In the genomic region with DNA sequence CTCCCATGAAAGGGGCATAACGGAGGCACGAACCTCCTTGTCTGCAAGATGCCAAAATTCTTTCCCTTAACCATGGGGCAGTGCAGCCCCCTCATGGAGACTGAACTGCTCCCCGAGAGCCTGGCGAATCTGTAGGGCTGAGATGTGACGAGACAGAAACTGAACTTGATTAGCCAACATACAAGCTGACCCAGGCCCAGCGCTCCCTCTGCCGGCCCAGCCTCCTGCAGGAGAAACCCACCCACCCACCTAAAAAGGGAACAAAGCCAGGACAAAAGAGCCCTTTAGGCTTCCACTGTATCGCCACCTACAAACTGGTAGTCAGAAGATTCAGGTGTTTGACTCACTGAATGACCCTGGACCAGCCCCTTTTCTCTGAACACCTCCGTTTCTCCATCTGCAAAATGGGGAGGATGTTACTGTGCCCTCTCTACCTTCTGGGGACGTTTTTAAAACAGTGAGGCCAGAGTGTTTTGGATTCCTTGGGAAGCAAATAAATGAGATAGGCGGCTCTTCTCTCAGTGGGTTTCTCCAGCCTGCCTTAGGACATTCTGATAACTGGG, we compare ENCODE assay signal across 23 cellular contexts. TPM values are rescaled to one million over a fixed set of nuclear protein-coding genes. Genes with fewer than 3 reads are reported as not detected.
"Had no signal": no experiment of that assay in that cellular context is flagged by ENCODE, and none has a peak within 500 bp of the region (broad histone marks: within the 10 kb centered on the region; RNA-seq: fewer than 3 reads in every experiment).

No MANE protein-coding gene starts in this region.

- H3K4me1 Mint-ChIP-seq: activated CD4-positive, alpha-beta memory T cell treated with anti-CD3 and anti-CD28 coated beads, Interleukin-2, amount 10 ng/mL, durations not matched to agents 7 days and 5 days; activated CD4-positive, alpha-beta T cell treated with anti-CD3 and anti-CD28 coated beads for 36 hours had no signal

- DNase-seq: activated CD4-positive, alpha-beta memory T cell treated with anti-CD3 and anti-CD28 coated beads, Interleukin-2, amount 10 ng/mL, durations not matched to agents 7 days and 5 days; activated CD4-positive, alpha-beta T cell treated with anti-CD3 and anti-CD28 coated beads for 36 hours; activated CD4-positive, alpha-beta T cell treated with anti-CD3 and anti-CD28 coated beads, Interleukin-2, amount 50 U/mL, for 1 hour; activated gamma-delta T cell treated with Interleukin-2 at 50 U/mL for 16 hours; activated naive CD4-positive, alpha-beta T cell treated with anti-CD3 and anti-CD28 coated beads, Interleukin-2, amount 10 ng/mL, durations not matched to agents 7 days and 5 days; activated naive CD8-positive, alpha-beta T cell treated with anti-CD3 and anti-CD28 coated beads for 36 hours; activated T-cell treated with anti-CD3 and anti-CD28 coated beads for 4 hours; activated T-cell treated with anti-CD3 and anti-CD28 coated beads, Interleukin-2, amount 50 U/mL, for 72 hours; brain microvascular endothelial cell; MG63; NCI-H1092 treated with DMSO at 0.1 percent for 48 hours; NCI-H1436; NCI-H1694 treated with DMSO at 0.1 percent for 48 hours; NCI-H2029 treated with DMSO at 0.1 percent for 48 hours; NCI-H345; NCI-H510A; NCI-H526 treated with DMSO at 0.1 percent for 48 hours; SJCRH30; SK-N-SH; T-helper 1 cell had no signal

- H3K36me3 Mint-ChIP-seq: activated naive CD4-positive, alpha-beta T cell treated with anti-CD3 and anti-CD28 coated beads, Interleukin-2, amount 10 ng/mL, durations not matched to agents 7 days and 5 days; activated naive CD8-positive, alpha-beta T cell treated with anti-CD3 and anti-CD28 coated beads for 36 hours had no signal

- H3K27me3 Mint-ChIP-seq: activated CD4-positive, alpha-beta T cell treated with anti-CD3 and anti-CD28 coated beads for 36 hours; activated naive CD8-positive, alpha-beta T cell treated with anti-CD3 and anti-CD28 coated beads for 36 hours had no signal

- H3K27ac ChIP-seq: brain microvascular endothelial cell, cardiac muscle cell, SJCRH30, VCaP had no signal

- H3K4me3 ChIP-seq: cardiac muscle cell, MG63, SJCRH30 had no signal

- H3K4me3 Mint-ChIP-seq: activated CD4-positive, alpha-beta memory T cell treated with anti-CD3 and anti-CD28 coated beads, Interleukin-2, amount 10 ng/mL, durations not matched to agents 7 days and 5 days; activated CD4-positive, alpha-beta T cell treated with anti-CD3 and anti-CD28 coated beads for 36 hours; activated naive CD4-positive, alpha-beta T cell treated with anti-CD3 and anti-CD28 coated beads, Interleukin-2, amount 10 ng/mL, durations not matched to agents 7 days and 5 days; activated naive CD8-positive, alpha-beta T cell treated with anti-CD3 and anti-CD28 coated beads for 36 hours; activated T-cell treated with anti-CD3 and anti-CD28 coated beads, Interleukin-2, amount 50 U/mL, for 72 hours had no signal

- H3K27ac Mint-ChIP-seq: activated CD4-positive, alpha-beta memory T cell treated with anti-CD3 and anti-CD28 coated beads, Interleukin-2, amount 10 ng/mL, durations not matched to agents 7 days and 5 days; activated CD4-positive, alpha-beta T cell treated with anti-CD3 and anti-CD28 coated beads for 36 hours; activated naive CD4-positive, alpha-beta T cell treated with anti-CD3 and anti-CD28 coated beads, Interleukin-2, amount 10 ng/mL, durations not matched to agents 7 days and 5 days; activated naive CD8-positive, alpha-beta T cell treated with anti-CD3 and anti-CD28 coated beads for 36 hours; activated T-cell treated with anti-CD3 and anti-CD28 coated beads, Interleukin-2, amount 50 U/mL, for 72 hours; activated T-helper 2 cell treated with anti-CD3 and anti-CD28 coated beads, Interferon-gamma antibody, Interleukin-2, Interleukin-4, amounts not matched to agents 10 μg/mL and 5 μg/mL and 100 μg/mL, durations not matched to agents 14 hours and 24 hours and 36 hours had no signal

- H3K4me2 ChIP-seq: SK-N-SH had no signal

- H3K9ac ChIP-seq: SK-N-SH had no signal

- H3K9me3 Mint-ChIP-seq: activated CD4-positive, alpha-beta memory T cell treated with anti-CD3 and anti-CD28 coated beads, Interleukin-2, amount 10 ng/mL, durations not matched to agents 7 days and 5 days; activated naive CD4-positive, alpha-beta T cell treated with anti-CD3 and anti-CD28 coated beads, Interleukin-2, amount 10 ng/mL, durations not matched to agents 7 days and 5 days; activated naive CD8-positive, alpha-beta T cell treated with anti-CD3 and anti-CD28 coated beads for 36 hours; activated T-cell treated with anti-CD3 and anti-CD28 coated beads, Interleukin-2, amount 50 U/mL, for 72 hours; activated T-helper 2 cell treated with anti-CD3 and anti-CD28 coated beads, Interferon-gamma antibody, Interleukin-2, Interleukin-4, amounts not matched to agents 10 μg/mL and 5 μg/mL and 100 μg/mL, durations not matched to agents 14 hours and 24 hours and 36 hours had no signal

- H3K36me3 ChIP-seq: brain microvascular endothelial cell, cardiac muscle cell, MG63, SJCRH30 had no signal

- H3K4me1 ChIP-seq: SJCRH30 had no signal

- H3K9me3 ChIP-seq: MG63, SJCRH30, SK-N-SH had no signal

- H3K27me3 ChIP-seq: cardiac muscle cell, MG63, SJCRH30 had no signal

RNA-seq across cellular contexts. Expression of a gene that starts 58.4 kb away (rescaled TPM):
- total RNA-seq: SJCRH30 had no signal
- polyA plus RNA-seq: cardiac muscle cell, SK-N-SH had no signal
